In the genomic region with DNA sequence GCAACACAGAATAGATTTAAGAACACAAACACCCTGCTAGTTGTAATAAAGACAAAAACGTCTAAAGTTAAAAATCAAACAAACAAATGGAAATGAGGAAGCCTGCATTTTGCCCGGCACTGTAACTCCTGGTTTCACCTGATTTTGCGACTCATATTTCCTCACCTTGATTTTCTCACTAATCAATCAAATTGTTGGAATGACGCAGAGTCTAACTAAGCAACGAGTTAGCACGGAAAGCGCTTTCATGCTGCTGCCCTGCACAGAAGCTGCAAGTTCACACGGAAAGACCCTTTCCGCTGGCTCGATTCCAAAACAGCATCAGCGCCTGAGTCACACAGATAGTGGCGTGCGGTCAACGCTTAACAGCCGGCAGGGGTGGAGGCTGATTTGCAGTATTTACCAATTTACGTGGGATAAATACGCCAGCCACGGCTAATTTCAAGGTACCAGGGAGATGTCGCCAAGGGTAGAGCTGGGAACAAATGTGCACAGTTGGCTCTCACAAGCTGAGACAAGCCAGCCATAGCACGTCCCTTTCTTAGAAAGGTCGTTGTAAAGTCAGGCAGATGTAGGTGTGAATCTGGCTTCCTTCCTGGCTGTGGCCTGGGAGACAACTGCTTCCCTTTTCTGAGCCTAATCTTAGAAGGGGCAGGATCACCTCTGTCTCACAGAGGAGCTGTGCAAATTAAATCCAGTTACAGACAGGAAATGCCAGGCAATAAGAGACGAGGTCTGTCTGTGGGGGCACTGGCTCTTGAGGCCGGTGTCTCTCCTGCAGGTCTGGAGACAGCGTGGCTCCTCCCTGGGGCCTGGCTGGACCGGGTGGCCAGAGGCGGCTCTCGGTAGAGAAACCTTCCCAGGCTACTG, we compare ENCODE assay signal across 1 cellular context.
TF ChIP-seq lines count a peak whose summit lies in the region.

No MANE protein-coding gene starts in this region.

TF ChIP-seq in GM23338, 12 proteins besides CTCF, POLR2A, EP300 and RAD21 (continued from another document):
- TF ChIP-seq, protein P1, sequence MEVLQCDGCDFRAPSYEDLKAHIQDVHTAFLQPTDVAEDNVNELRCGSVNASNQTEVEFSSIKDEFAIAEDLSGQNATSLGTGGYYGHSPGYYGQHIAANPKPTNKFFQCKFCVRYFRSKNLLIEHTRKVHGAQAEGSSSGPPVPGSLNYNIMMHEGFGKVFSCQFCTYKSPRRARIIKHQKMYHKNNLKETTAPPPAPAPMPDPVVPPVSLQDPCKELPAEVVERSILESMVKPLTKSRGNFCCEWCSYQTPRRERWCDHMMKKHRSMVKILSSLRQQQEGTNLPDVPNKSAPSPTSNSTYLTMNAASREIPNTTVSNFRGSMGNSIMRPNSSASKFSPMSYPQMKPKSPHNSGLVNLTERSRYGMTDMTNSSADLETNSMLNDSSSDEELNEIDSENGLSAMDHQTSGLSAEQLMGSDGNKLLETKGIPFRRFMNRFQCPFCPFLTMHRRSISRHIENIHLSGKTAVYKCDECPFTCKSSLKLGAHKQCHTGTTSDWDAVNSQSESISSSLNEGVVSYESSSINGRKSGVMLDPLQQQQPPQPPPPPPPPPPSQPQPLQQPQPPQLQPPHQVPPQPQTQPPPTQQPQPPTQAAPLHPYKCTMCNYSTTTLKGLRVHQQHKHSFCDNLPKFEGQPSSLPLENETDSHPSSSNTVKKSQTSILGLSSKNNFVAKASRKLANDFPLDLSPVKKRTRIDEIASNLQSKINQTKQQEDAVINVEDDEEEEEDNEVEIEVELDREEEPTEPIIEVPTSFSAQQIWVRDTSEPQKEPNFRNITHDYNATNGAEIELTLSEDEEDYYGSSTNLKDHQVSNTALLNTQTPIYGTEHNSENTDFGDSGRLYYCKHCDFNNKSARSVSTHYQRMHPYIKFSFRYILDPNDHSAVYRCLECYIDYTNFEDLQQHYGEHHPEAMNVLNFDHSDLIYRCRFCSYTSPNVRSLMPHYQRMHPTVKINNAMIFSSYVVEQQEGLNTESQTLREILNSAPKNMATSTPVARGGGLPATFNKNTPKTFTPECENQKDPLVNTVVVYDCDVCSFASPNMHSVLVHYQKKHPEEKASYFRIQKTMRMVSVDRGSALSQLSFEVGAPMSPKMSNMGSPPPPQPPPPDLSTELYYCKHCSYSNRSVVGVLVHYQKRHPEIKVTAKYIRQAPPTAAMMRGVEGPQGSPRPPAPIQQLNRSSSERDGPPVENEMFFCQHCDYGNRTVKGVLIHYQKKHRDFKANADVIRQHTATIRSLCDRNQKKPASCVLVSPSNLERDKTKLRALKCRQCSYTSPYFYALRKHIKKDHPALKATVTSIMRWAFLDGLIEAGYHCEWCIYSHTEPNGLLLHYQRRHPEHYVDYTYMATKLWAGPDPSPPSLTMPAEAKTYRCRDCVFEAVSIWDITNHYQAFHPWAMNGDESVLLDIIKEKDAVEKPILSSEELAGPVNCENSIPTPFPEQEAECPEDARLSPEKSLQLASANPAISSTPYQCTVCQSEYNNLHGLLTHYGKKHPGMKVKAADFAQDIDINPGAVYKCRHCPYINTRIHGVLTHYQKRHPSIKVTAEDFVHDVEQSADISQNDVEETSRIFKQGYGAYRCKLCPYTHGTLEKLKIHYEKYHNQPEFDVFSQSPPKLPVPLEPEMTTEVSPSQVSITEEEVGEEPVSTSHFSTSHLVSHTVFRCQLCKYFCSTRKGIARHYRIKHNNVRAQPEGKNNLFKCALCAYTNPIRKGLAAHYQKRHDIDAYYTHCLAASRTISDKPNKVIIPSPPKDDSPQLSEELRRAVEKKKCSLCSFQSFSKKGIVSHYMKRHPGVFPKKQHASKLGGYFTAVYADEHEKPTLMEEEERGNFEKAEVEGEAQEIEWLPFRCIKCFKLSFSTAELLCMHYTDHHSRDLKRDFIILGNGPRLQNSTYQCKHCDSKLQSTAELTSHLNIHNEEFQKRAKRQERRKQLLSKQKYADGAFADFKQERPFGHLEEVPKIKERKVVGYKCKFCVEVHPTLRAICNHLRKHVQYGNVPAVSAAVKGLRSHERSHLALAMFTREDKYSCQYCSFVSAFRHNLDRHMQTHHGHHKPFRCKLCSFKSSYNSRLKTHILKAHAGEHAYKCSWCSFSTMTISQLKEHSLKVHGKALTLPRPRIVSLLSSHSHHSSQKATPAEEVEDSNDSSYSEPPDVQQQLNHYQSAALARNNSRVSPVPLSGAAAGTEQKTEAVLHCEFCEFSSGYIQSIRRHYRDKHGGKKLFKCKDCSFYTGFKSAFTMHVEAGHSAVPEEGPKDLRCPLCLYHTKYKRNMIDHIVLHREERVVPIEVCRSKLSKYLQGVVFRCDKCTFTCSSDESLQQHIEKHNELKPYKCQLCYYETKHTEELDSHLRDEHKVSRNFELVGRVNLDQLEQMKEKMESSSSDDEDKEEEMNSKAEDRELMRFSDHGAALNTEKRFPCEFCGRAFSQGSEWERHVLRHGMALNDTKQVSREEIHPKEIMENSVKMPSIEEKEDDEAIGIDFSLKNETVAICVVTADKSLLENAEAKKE (CRISPR knock-in tag; IDR thresholded peaks at IDR 0.05) = no peak
- TF ChIP-seq ETS1 (IDR thresholded peaks at IDR 0.05) (no peak), NANOG (IDR thresholded peaks at IDR 0.05; ENCODE audit: borderline replicate concordance) (no peak), STAT1 (IDR thresholded peaks at IDR 0.05; ENCODE audit: unreplicated experiment) (no peak), ZNF114 (CRISPR knock-in tag; IDR thresholded peaks at IDR 0.05) (no peak)
- TF ChIP-seq, protein P2, sequence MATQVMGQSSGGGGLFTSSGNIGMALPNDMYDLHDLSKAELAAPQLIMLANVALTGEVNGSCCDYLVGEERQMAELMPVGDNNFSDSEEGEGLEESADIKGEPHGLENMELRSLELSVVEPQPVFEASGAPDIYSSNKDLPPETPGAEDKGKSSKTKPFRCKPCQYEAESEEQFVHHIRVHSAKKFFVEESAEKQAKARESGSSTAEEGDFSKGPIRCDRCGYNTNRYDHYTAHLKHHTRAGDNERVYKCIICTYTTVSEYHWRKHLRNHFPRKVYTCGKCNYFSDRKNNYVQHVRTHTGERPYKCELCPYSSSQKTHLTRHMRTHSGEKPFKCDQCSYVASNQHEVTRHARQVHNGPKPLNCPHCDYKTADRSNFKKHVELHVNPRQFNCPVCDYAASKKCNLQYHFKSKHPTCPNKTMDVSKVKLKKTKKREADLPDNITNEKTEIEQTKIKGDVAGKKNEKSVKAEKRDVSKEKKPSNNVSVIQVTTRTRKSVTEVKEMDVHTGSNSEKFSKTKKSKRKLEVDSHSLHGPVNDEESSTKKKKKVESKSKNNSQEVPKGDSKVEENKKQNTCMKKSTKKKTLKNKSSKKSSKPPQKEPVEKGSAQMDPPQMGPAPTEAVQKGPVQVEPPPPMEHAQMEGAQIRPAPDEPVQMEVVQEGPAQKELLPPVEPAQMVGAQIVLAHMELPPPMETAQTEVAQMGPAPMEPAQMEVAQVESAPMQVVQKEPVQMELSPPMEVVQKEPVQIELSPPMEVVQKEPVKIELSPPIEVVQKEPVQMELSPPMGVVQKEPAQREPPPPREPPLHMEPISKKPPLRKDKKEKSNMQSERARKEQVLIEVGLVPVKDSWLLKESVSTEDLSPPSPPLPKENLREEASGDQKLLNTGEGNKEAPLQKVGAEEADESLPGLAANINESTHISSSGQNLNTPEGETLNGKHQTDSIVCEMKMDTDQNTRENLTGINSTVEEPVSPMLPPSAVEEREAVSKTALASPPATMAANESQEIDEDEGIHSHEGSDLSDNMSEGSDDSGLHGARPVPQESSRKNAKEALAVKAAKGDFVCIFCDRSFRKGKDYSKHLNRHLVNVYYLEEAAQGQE (IDR thresholded peaks at IDR 0.05; ENCODE audit: unreplicated experiment) = no peak
